In genomic region chr21:15732996-15733329, GRCh38 we compare ENCODE assay signal across 9 cellular contexts. TPM values are rescaled to one million over a fixed set of nuclear protein-coding genes. Genes with fewer than 3 reads are reported as not detected.
DNase-seq lines count a peak whose midpoint lies in the region; ATAC-seq and TF ChIP-seq lines count a peak whose summit lies in the region.
"Had no signal": no experiment of that assay in that cellular context is flagged by ENCODE, and none has a peak within 500 bp of the region (broad histone marks: within the 10 kb centered on the region; RNA-seq: fewer than 3 reads in every experiment).

No MANE protein-coding gene starts in this region.

- TF ChIP-seq CTCF in Peyer's patch (IDR thresholded peaks at IDR 0.05) (no peak), epithelial cell of proximal tubule (conservative IDR thresholded peaks at IDR 0.05; ENCODE audit: low read depth, low read length) (no peak), smooth muscle cell (IDR thresholded peaks at IDR 0.05; ENCODE audit: borderline replicate concordance, insufficient read depth, poor library complexity, severe bottlenecking) (no peak)

- H3K9me3 ChIP-seq in Peyer's patch (no peaks in the 10 kb centered on the region), smooth muscle cell (replicated peaks; ENCODE audit: low read depth) (no peaks in the 10 kb centered on the region)

- H3K4me1 ChIP-seq in Peyer's patch (peaks cover 0 to 27% (median 7%) of the 10 kb centered on the region in 4 donors), smooth muscle cell (ENCODE audit: low read depth) (peaks cover 20% of the 10 kb centered on the region)

- peaks cover 51% of the 10 kb centered on the region for H3K4me1 Mint-ChIP-seq in T-helper 2 cell treated with Interferon-gamma antibody and Interleukin-4, amounts not matched to agents 5 μg/mL and 100 μg/mL, for 36 hours (ENCODE audit: low read depth)

- H2AFZ ChIP-seq in smooth muscle cell (ENCODE audit: low read depth), result no peak overlapping the region

- H3K27me3 ChIP-seq in Peyer's patch (no peaks in the 10 kb centered on the region), smooth muscle cell (ENCODE audit: low read depth) (no peaks in the 10 kb centered on the region)

- peaks cover 66% of the 10 kb centered on the region for H4K20me1 ChIP-seq in smooth muscle cell (ENCODE audit: low read depth)

- peak overlapping the region in 3 of 4 donors; percentile 9 to 90 (median 86) for H3K4me3 ChIP-seq in Peyer's patch
- peak overlapping the region; percentile 85 for H3K4me3 ChIP-seq in epithelial cell of proximal tubule (ENCODE audit: low read depth, low read length)
- H3K4me3 ChIP-seq in smooth muscle cell, result peak overlapping the region; percentile 78

- WGBS in smooth muscle cell (ENCODE audit: low lambda C conversion rate), result 38% methylated on average over 3 of the region's 3 CpGs

- H3K79me2 ChIP-seq in smooth muscle cell (ENCODE audit: low read depth), result peaks cover 73% of the 10 kb centered on the region

- TF ChIP-seq POLR2A in Peyer's patch (IDR thresholded peaks at IDR 0.05), result no peak

- H3K4me3 Mint-ChIP-seq in T-helper 2 cell treated with Interferon-gamma antibody and Interleukin-4, amounts not matched to agents 5 μg/mL and 100 μg/mL, for 36 hours, result peak overlapping the region; percentile 85

- peak overlapping the region; percentile 91 for H3K27ac Mint-ChIP-seq in T-helper 2 cell treated with Interferon-gamma antibody and Interleukin-4, amounts not matched to agents 5 μg/mL and 100 μg/mL, for 36 hours

- peak overlapping the region; percentile 95 for H3K4me2 ChIP-seq in smooth muscle cell

- peaks cover 2% of the 10 kb centered on the region for H3K9me3 Mint-ChIP-seq in T-helper 2 cell treated with Interferon-gamma antibody and Interleukin-4, amounts not matched to agents 5 μg/mL and 100 μg/mL, for 36 hours

- H3F3A ChIP-seq in smooth muscle cell (ENCODE audit: low read depth), result peaks cover 8% of the 10 kb centered on the region

- no peak for DNase-seq in T-helper 2 cell treated with Interferon-gamma antibody and Interleukin-4, amounts not matched to agents 5 μg/mL and 100 μg/mL, for 36 hours (ENCODE audit: low spot score)
- DNase-seq in T-helper 2 cell (no peak), Peyer's patch (no peak), epithelial cell of proximal tubule (ENCODE audit: low read depth) (no peak), smooth muscle cell (lab: John Stamatoyannopoulos, UW; ENCODE audit: unreplicated experiment) (no peak), SKM-1 treated with dmso at 0.1 percent for 144 hours (lab: John Stamatoyannopoulos, UW; ENCODE audit: unreplicated experiment) (no peak), mesenteric fat pad (ENCODE audit: low spot score) (no peak)
- DNase-seq: NCI-H1930 had no signal

- no peak for ATAC-seq in GM18861 (IDR thresholded peaks at IDR 0.05; ENCODE audit: unreplicated experiment)

- H3K36me3 ChIP-seq in Peyer's patch (no peaks in the 10 kb centered on the region), smooth muscle cell (ENCODE audit: low read depth) (no peaks in the 10 kb centered on the region)

- peaks cover 13% of the 10 kb centered on the region for H3K36me3 Mint-ChIP-seq in T-helper 2 cell treated with Interferon-gamma antibody and Interleukin-4, amounts not matched to agents 5 μg/mL and 100 μg/mL, for 36 hours (ENCODE audit: low read depth)

- H3K27me3 Mint-ChIP-seq in T-helper 2 cell treated with Interferon-gamma antibody and Interleukin-4, amounts not matched to agents 5 μg/mL and 100 μg/mL, for 36 hours (ENCODE audit: low read depth), result peaks cover 7% of the 10 kb centered on the region

- H3K27ac ChIP-seq in Peyer's patch, result peak overlapping the region in 2 of 4 donors; percentile 5 to 34
- no peak overlapping the region for H3K27ac ChIP-seq in smooth muscle cell (ENCODE audit: low read depth)

- H3K9ac ChIP-seq in smooth muscle cell (ENCODE audit: low read depth), result no peak overlapping the region

RNA-seq across cellular contexts. Expression of gene USP25, which starts 3.2 kb away (rescaled TPM):
- 10 to 100 TPM; 33.5 to 85.8 (median 53.2) TPM for total RNA-seq in Peyer's patch
- total RNA-seq in epithelial cell of proximal tubule, result 23.9 and 25.8 TPM in 2 replicates
- total RNA-seq in smooth muscle cell, result 30.7 and 31.4 TPM in 2 replicates
- polyA plus RNA-seq in smooth muscle cell, result 12.0 and 13.2 TPM in 2 replicates
- total RNA-seq in mesenteric fat pad, result 52.3 TPM
